ENCODE assay signal across 1 cellular context in genomic region chr4:1720163-1720983, GRCh38.
TF ChIP-seq lines count a peak whose summit lies in the region.

No MANE protein-coding gene starts in this region.

TF ChIP-seq in K562, 482 proteins besides CTCF, POLR2A, EP300 and RAD21 (continued from another document and continues in another):
- TF ChIP-seq, protein P1, sequence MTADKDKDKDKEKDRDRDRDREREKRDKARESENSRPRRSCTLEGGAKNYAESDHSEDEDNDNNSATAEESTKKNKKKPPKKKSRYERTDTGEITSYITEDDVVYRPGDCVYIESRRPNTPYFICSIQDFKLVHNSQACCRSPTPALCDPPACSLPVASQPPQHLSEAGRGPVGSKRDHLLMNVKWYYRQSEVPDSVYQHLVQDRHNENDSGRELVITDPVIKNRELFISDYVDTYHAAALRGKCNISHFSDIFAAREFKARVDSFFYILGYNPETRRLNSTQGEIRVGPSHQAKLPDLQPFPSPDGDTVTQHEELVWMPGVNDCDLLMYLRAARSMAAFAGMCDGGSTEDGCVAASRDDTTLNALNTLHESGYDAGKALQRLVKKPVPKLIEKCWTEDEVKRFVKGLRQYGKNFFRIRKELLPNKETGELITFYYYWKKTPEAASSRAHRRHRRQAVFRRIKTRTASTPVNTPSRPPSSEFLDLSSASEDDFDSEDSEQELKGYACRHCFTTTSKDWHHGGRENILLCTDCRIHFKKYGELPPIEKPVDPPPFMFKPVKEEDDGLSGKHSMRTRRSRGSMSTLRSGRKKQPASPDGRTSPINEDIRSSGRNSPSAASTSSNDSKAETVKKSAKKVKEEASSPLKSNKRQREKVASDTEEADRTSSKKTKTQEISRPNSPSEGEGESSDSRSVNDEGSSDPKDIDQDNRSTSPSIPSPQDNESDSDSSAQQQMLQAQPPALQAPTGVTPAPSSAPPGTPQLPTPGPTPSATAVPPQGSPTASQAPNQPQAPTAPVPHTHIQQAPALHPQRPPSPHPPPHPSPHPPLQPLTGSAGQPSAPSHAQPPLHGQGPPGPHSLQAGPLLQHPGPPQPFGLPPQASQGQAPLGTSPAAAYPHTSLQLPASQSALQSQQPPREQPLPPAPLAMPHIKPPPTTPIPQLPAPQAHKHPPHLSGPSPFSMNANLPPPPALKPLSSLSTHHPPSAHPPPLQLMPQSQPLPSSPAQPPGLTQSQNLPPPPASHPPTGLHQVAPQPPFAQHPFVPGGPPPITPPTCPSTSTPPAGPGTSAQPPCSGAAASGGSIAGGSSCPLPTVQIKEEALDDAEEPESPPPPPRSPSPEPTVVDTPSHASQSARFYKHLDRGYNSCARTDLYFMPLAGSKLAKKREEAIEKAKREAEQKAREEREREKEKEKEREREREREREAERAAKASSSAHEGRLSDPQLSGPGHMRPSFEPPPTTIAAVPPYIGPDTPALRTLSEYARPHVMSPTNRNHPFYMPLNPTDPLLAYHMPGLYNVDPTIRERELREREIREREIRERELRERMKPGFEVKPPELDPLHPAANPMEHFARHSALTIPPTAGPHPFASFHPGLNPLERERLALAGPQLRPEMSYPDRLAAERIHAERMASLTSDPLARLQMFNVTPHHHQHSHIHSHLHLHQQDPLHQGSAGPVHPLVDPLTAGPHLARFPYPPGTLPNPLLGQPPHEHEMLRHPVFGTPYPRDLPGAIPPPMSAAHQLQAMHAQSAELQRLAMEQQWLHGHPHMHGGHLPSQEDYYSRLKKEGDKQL (CRISPR knock-in tag; IDR thresholded peaks at IDR 0.05; ENCODE audit: borderline replicate concordance) = no peak
- TF ChIP-seq FOXK2 (conservative IDR thresholded peaks at IDR 0.05 in 1 of 2, IDR thresholded peaks at IDR 0.05 in 1 of 2; ENCODE audit: low read depth in 2 of 2) = no peak
- TF ChIP-seq MAX (CRISPR knock-in tag; IDR thresholded peaks at IDR 0.05) = peak; percentile 55; the same call in 1 of the 2 replicates
- TF ChIP-seq ETV6 (IDR thresholded peaks at IDR 0.05; ENCODE audit: borderline replicate concordance in 1 of 2, low read depth in 2 of 2, low read length in 1 of 2) = no peak
- TF ChIP-seq ETV6 (CRISPR knock-in tag; IDR thresholded peaks at IDR 0.05; ENCODE audit: borderline replicate concordance) = no peak
- TF ChIP-seq IRF1 (CRISPR knock-in tag; IDR thresholded peaks at IDR 0.05; ENCODE audit: borderline replicate concordance) = 0 out of 2 replicates have a peak, but pooled peaks have one; percentile 23
- TF ChIP-seq, protein P2, sequence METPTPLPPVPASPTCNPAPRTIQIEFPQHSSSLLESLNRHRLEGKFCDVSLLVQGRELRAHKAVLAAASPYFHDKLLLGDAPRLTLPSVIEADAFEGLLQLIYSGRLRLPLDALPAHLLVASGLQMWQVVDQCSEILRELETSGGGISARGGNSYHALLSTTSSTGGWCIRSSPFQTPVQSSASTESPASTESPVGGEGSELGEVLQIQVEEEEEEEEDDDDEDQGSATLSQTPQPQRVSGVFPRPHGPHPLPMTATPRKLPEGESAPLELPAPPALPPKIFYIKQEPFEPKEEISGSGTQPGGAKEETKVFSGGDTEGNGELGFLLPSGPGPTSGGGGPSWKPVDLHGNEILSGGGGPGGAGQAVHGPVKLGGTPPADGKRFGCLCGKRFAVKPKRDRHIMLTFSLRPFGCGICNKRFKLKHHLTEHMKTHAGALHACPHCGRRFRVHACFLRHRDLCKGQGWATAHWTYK (CRISPR knock-in tag; IDR thresholded peaks at IDR 0.05) = no peak
- no peak for TF ChIP-seq PTBP1 (IDR thresholded peaks at IDR 0.05; ENCODE audit: low read depth, low read length)
- TF ChIP-seq ZNF12 (CRISPR knock-in tag; IDR thresholded peaks at IDR 0.05) = peak; percentile 80; the same call in 1 of the 2 replicates
- no peak for TF ChIP-seq STAG1 (CRISPR knock-in tag; IDR thresholded peaks at IDR 0.05; ENCODE audit: borderline replicate concordance)
- no peak for TF ChIP-seq ZBTB11 (CRISPR knock-in tag; IDR thresholded peaks at IDR 0.05)
- TF ChIP-seq MAFG (tag; conservative IDR thresholded peaks at IDR 0.05) = no peak
- TF ChIP-seq ETV5 (CRISPR knock-in tag; IDR thresholded peaks at IDR 0.05; ENCODE audit: low read depth) = 0 out of 2 replicates have a peak, but pooled peaks have one; percentile 33
- TF ChIP-seq PURB (CRISPR knock-in tag; IDR thresholded peaks at IDR 0.05; ENCODE audit: low read depth) = no peak
- peak; percentile 63 for TF ChIP-seq FIP1L1 (IDR thresholded peaks at IDR 0.05; ENCODE audit: low read depth, low read length, poor library complexity, severe bottlenecking)
- TF ChIP-seq, protein P3, sequence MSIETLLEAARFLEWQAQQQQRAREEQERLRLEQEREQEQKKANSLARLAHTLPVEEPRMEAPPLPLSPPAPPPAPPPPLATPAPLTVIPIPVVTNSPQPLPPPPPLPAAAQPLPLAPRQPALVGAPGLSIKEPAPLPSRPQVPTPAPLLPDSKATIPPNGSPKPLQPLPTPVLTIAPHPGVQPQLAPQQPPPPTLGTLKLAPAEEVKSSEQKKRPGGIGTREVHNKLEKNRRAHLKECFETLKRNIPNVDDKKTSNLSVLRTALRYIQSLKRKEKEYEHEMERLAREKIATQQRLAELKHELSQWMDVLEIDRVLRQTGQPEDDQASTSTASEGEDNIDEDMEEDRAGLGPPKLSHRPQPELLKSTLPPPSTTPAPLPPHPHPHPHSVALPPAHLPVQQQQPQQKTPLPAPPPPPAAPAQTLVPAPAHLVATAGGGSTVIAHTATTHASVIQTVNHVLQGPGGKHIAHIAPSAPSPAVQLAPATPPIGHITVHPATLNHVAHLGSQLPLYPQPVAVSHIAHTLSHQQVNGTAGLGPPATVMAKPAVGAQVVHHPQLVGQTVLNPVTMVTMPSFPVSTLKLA (conservative IDR thresholded peaks at IDR 0.05) = peak in 1 of 2 experiments; percentile 48; a peak in 2 of 4 replicates
- no peak for TF ChIP-seq GMEB1 (CRISPR knock-in tag; IDR thresholded peaks at IDR 0.05)
- TF ChIP-seq, protein P4, sequence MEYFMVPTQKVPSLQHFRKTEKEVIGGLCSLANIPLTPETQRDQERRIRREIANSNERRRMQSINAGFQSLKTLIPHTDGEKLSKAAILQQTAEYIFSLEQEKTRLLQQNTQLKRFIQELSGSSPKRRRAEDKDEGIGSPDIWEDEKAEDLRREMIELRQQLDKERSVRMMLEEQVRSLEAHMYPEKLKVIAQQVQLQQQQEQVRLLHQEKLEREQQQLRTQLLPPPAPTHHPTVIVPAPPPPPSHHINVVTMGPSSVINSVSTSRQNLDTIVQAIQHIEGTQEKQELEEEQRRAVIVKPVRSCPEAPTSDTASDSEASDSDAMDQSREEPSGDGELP (CRISPR knock-in tag; IDR thresholded peaks at IDR 0.05; ENCODE audit: borderline replicate concordance) = peak; percentile 64
- TF ChIP-seq JUNB (CRISPR knock-in tag; conservative IDR thresholded peaks at IDR 0.05) = no peak
- peak; percentile 42; the same call in 1 of the 2 replicates for TF ChIP-seq ZBTB1 (CRISPR knock-in tag; IDR thresholded peaks at IDR 0.05; ENCODE audit: borderline replicate concordance, low read depth)
- peak; percentile 80 for TF ChIP-seq RBFOX2 (IDR thresholded peaks at IDR 0.05; ENCODE audit: low read depth, low read length)
- no peak for TF ChIP-seq ZFP36 (IDR thresholded peaks at IDR 0.05; ENCODE audit: low read depth, low read length, partially characterized antibody)
- TF ChIP-seq ZNF197 (CRISPR knock-in tag; IDR thresholded peaks at IDR 0.05; ENCODE audit: low read depth) = no peak
- TF ChIP-seq RBM14 (IDR thresholded peaks at IDR 0.05; ENCODE audit: borderline replicate concordance, insufficient read depth, low read depth, low read length) = 0 out of 2 replicates have a peak, but pooled peaks have one; percentile 75
- TF ChIP-seq ZNF3 (CRISPR knock-in tag; IDR thresholded peaks at IDR 0.05) = no peak
- TF ChIP-seq, protein P5, sequence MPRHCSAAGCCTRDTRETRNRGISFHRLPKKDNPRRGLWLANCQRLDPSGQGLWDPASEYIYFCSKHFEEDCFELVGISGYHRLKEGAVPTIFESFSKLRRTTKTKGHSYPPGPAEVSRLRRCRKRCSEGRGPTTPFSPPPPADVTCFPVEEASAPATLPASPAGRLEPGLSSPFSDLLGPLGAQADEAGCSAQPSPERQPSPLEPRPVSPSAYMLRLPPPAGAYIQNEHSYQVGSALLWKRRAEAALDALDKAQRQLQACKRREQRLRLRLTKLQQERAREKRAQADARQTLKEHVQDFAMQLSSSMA (CRISPR knock-in tag; IDR thresholded peaks at IDR 0.05) = 0 out of 2 replicates have a peak, but pooled peaks have one; percentile 45
- no peak for TF ChIP-seq ZNF668 (CRISPR knock-in tag; IDR thresholded peaks at IDR 0.05)
- TF ChIP-seq NR3C1 (CRISPR knock-in tag; IDR thresholded peaks at IDR 0.05) = peak; percentile 74; the same call in 1 of the 2 replicates
- TF ChIP-seq MTF1 (CRISPR knock-in tag; IDR thresholded peaks at IDR 0.05; ENCODE audit: borderline replicate concordance) = no peak
- 0 out of 2 replicates have a peak, but pooled peaks have one; percentile 11 for TF ChIP-seq CBFA2T2 (conservative IDR thresholded peaks at IDR 0.05)
